In the genomic region with DNA sequence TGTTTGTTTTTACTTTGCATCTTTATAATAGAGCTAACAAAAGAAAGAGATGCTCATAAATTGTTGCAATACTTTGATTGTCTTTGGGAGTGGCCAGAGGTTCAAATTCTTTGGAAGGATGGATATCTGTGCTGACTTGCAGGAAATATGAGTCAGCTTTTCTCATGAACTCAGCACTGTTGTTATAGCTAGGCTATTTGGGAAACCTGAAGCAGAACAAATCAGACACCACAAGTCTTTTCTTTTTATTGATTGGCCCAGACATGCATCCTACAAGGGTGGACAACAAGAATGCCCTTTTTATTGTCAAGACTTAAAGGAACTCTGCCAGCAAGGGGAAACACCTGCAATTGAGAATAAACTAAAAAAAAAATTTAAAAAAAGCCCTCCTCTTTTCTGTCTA, we compare ENCODE assay signal across 11 cellular contexts. TPM values are rescaled to one million over a fixed set of nuclear protein-coding genes. Genes with fewer than 3 reads are reported as not detected.
DNase-seq lines count a peak whose midpoint lies in the region; ATAC-seq and TF ChIP-seq lines count a peak whose summit lies in the region.
"Had no signal": no experiment of that assay in that cellular context is flagged by ENCODE, and none has a peak within 500 bp of the region (broad histone marks: within the 10 kb centered on the region; RNA-seq: fewer than 3 reads in every experiment).

No MANE protein-coding gene starts in this region.

- no peak overlapping the region for H3K27ac ChIP-seq in caudate nucleus (ENCODE audit: low read depth, low read length)

- H3K4me3 Mint-ChIP-seq in immature natural killer cell: no peak overlapping the region
- H3K4me3 Mint-ChIP-seq: activated B cell treated with CpG ODN at 0.5 μM for 24 hours had no signal

- H3K9me3 Mint-ChIP-seq in immature natural killer cell: no peaks in the 10 kb centered on the region
- H3K9me3 Mint-ChIP-seq: activated B cell treated with CpG ODN at 0.5 μM for 24 hours had no signal

- no peak for TF ChIP-seq CTCF in kidney epithelial cell (IDR thresholded peaks at IDR 0.05; ENCODE audit: insufficient read depth, low read length, poor library complexity, severe bottlenecking)

- no peaks in the 10 kb centered on the region for H3K9me3 ChIP-seq in adipocyte (ENCODE audit: control insufficient read depth, low read length)

- peaks cover 14% of the 10 kb centered on the region for H3K4me1 ChIP-seq in adipocyte (ENCODE audit: control insufficient read depth, insufficient read depth, low read length)

- H3K36me3 Mint-ChIP-seq in immature natural killer cell: peaks cover 0 to 5% (median 0%) of the 10 kb centered on the region in 3 donors

- no peak overlapping the region for H3K9ac ChIP-seq in adipocyte (ENCODE audit: low read length)

- no peak for ATAC-seq in HG02981 (IDR thresholded peaks at IDR 0.05; ENCODE audit: unreplicated experiment)

- H3K4me1 Mint-ChIP-seq in immature natural killer cell: peaks cover 10 to 12% of the 10 kb centered on the region in 2 donors

- H3K36me3 ChIP-seq in adipocyte (ENCODE audit: control insufficient read depth, insufficient read depth, low read length, severe bottlenecking): no peaks in the 10 kb centered on the region
- H3K36me3 ChIP-seq in kidney epithelial cell (ENCODE audit: control insufficient read depth, insufficient read depth, low read length): no peaks in the 10 kb centered on the region

- no peaks in the 10 kb centered on the region for H3K27me3 ChIP-seq in adipocyte (replicated peaks; ENCODE audit: control insufficient read depth, insufficient read depth, low read length)
- no peaks in the 10 kb centered on the region for H3K27me3 ChIP-seq in kidney epithelial cell (ENCODE audit: control insufficient read depth, insufficient read depth, low read length)

- H3K4me3 ChIP-seq in adipocyte (ENCODE audit: low read length) (no peak overlapping the region), kidney epithelial cell (ENCODE audit: low read depth, low read length) (no peak overlapping the region)

- H3K27ac Mint-ChIP-seq in immature natural killer cell: peak overlapping the region in 3 of 6 donors; percentile 25 to 69 (median 66)

- DNase-seq in CD1c-positive myeloid dendritic cell (ENCODE audit: extremely low spot score) (peak; percentile 68), Kasumi-1 (lab: John Stamatoyannopoulos, UW) (peak; percentile 22 to 23), adipocyte (ENCODE audit: low read depth) (peak; percentile 76), kidney epithelial cell (ENCODE audit: low read depth) (peak; percentile 44), caudate nucleus (lab: John Stamatoyannopoulos, UW) (no peak), immature natural killer cell (no peak)
- DNase-seq in activated T-cell treated with anti-CD3 and anti-CD28 coated beads, Interleukin-2, amount 50 U/mL, for 48 hours: no peak
- DNase-seq: activated B cell treated with CpG ODN at 0.5 μM for 24 hours, H7, NCI-H1417 treated with DMSO at 0.1 percent for 48 hours had no signal

- peaks cover 0 to 10% (median 9%) of the 10 kb centered on the region in 3 donors for H3K27me3 Mint-ChIP-seq in immature natural killer cell (ENCODE audit: low read depth in 3 of 3)
- H3K27me3 Mint-ChIP-seq: activated B cell treated with CpG ODN at 0.5 μM for 24 hours had no signal

RNA-seq across cellular contexts. Expression of gene DENND4A, which starts 4.5 kb away (rescaled TPM):
- 8.5 and 11.6 TPM in 2 replicates for total RNA-seq in kidney epithelial cell
- polyA plus RNA-seq in immature natural killer cell: 10 to 100 TPM in 1 of 3 donors, 1 to 10 TPM in 2; 6.4 to 18.9 (median 6.5) TPM

Comparison
In these comparisons a context has a peak if more than half of its experiments do, and no peak if none do; other contexts are left out.
1. DNase-seq: peak in CD1c-positive myeloid dendritic cell (single experiment), Kasumi-1 (2 of 2), adipocyte (single experiment) and kidney epithelial cell (single experiment); none in caudate nucleus (0 of 61), immature natural killer cell (0 of 3) and activated T-cell treated with anti-CD3 and anti-CD28 coated beads, Interleukin-2, amount 50 U/mL, for 48 hours (0 of 2).